15 cellular contexts compared by ENCODE assay signal in the genomic region with DNA sequence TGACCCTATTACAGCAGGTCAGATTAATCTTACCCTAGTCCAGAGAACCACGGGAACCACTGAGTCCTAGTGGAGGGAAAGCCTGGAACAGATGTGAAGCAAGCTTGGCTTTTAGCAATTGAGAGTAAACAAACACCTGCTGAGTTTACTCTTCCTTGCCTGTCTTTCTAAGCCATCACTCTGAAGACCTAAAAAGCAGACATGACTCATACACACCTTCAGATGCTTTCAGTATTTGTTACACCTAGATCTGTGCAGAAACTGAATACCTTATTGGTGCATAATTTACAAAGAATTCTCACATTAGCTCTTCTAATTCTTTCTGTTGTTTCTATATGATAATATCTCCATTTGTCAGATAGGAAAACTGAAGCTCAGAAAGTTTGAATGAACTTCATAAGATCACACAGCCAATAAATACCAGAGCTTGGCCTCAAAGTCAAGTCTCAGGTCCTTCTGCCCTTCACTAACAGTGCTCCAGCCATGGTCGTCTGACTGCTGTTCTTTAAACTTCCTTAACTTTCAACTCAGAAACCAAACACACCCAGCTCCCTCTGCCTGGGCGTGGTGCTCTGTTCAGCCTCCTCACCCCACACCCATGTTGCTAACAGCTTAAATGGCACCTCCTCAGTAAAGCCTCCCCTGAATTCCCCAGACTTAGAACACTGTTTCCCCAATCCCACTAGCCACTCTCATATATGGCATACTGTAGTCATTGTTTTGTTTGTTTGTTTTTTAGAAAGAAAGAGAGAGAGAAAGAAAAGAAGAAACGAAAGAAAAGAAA. TPM values are rescaled to one million over a fixed set of nuclear protein-coding genes. Genes with fewer than 3 reads are reported as not detected.
A peak's percentile ranks its signal among the peaks of the same experiment; 100 is the strongest.
DNase-seq lines count a peak whose midpoint lies in the region; ATAC-seq, FAIRE-seq and TF ChIP-seq lines count a peak whose summit lies in the region.
"Had no signal": no experiment of that assay in that cellular context is flagged by ENCODE, and none has a peak within 500 bp of the region (broad histone marks: within the 10 kb centered on the region; RNA-seq: fewer than 3 reads in every experiment).

No MANE protein-coding gene starts in this region.

- H3K27me3 Mint-ChIP-seq in activated naive CD4-positive, alpha-beta T cell treated with anti-CD3 and anti-CD28 coated beads, Interleukin-2, amount 10 ng/mL, durations not matched to agents 7 days and 5 days = peaks cover 5% of the 10 kb centered on the region
- H3K27me3 Mint-ChIP-seq in T-helper 17 cell = no peaks in the 10 kb centered on the region
- H3K27me3 Mint-ChIP-seq in stimulated activated naive CD8-positive, alpha-beta T cell treated with anti-CD3 and anti-CD28 coated beads, Interleukin-15, amount 100 ng/mL, for 72 hours = no peaks in the 10 kb centered on the region

- no peak overlapping the region for H3K4me3 ChIP-seq in K562
- H3K4me3 ChIP-seq in WERI-Rb-1 (ENCODE audit: low read depth, low read length) = no peak overlapping the region
- H3K4me3 ChIP-seq in OCI-LY7 (ENCODE audit: low read depth, low read length, poor library complexity, severe bottlenecking) = no peak overlapping the region
- H3K4me3 ChIP-seq: heart right ventricle, spleen had no signal

- CTCF ChIA-PET in activated naive CD4-positive, alpha-beta T cell treated with anti-CD3 and anti-CD28 coated beads, Interleukin-2, amount 10 ng/mL, durations not matched to agents 7 days and 5 days (lab: Charles Lee) = interaction anchor here (1.1 to 5.5 kb wide), 5 partner anchors 8 to 19 kb away, joined by 3 to 47 read pairs (median 9); a partner anchor contains a TSS
- CTCF ChIA-PET in K562 (lab: Yijun Ruan, JAX; ENCODE audit: low intra/inter-chr PET ratio) = no interaction called here
- CTCF ChIA-PET in OCI-LY7 (lab: Charles Lee; ENCODE audit: unreplicated experiment) = interaction anchor here (0.8 kb wide), 1 partner anchor 12 kb away, joined by 3 read pairs; no protein-coding TSS in a partner anchor

- intact Hi-C loops in K562 (cut with micrococcal nuclease) = loop anchor here (10.0 kb wide), 1 partner anchor 183 kb away; a partner anchor contains a TSS
- intact Hi-C loops in OCI-LY7 (cut with micrococcal nuclease; ENCODE audit: unreplicated experiment) = no loop called here

- H3K27ac ChIP-seq in K562 (ENCODE audit: extremely low read depth, low read depth, low read length) = no peak overlapping the region
- H3K27ac ChIP-seq in WERI-Rb-1 = no peak overlapping the region
- no peak overlapping the region for H3K27ac ChIP-seq in OCI-LY7 (ENCODE audit: low read depth, low read length, poor library complexity, severe bottlenecking)
- H3K27ac ChIP-seq: heart right ventricle, neutrophil had no signal

- TF ChIP-seq POLR2A in K562 (conservative IDR thresholded peaks at IDR 0.05) = no peak

- H3K79me2 ChIP-seq in K562 (ENCODE audit: control insufficient read depth, insufficient read depth, low read length) (no peaks in the 10 kb centered on the region), OCI-LY7 (ENCODE audit: insufficient read depth, low read depth, low read length) (no peaks in the 10 kb centered on the region)

- H3K36me3 ChIP-seq in K562 (ENCODE audit: control insufficient read depth, insufficient read depth, low read length) (no peaks in the 10 kb centered on the region), WERI-Rb-1 (no peaks in the 10 kb centered on the region), OCI-LY7 (ENCODE audit: insufficient read depth, low read length) (no peaks in the 10 kb centered on the region)
- H3K36me3 ChIP-seq: heart right ventricle, neutrophil, spleen had no signal

- H3K4me1 ChIP-seq in K562 (replicated peaks in 1 of 2; ENCODE audit: control insufficient read depth in 2 of 2, insufficient read depth in 2 of 2, low read length in 2 of 2) = peaks cover 8 to 10% of the 10 kb centered on the region in 2 experiments; a peak in 4 of 5 replicates
- H3K4me1 ChIP-seq in OCI-LY7 (ENCODE audit: insufficient read depth, low read length, poor library complexity, severe bottlenecking) = no peaks in the 10 kb centered on the region

- peaks cover 31% of the 10 kb centered on the region for H3K4me1 Mint-ChIP-seq in activated naive CD4-positive, alpha-beta T cell treated with anti-CD3 and anti-CD28 coated beads, Interleukin-2, amount 10 ng/mL, durations not matched to agents 7 days and 5 days
- peaks cover 13% of the 10 kb centered on the region for H3K4me1 Mint-ChIP-seq in T-helper 17 cell
- peaks cover 12% of the 10 kb centered on the region for H3K4me1 Mint-ChIP-seq in stimulated activated naive CD8-positive, alpha-beta T cell treated with anti-CD3 and anti-CD28 coated beads, Interleukin-15, amount 100 ng/mL, for 72 hours

- H2AFZ ChIP-seq in K562 (ENCODE audit: low read depth, low read length) (peak overlapping the region; percentile 83), OCI-LY7 (ENCODE audit: low read length) (no peak overlapping the region)

- H4K20me1 ChIP-seq in K562 (replicated peaks; ENCODE audit: control insufficient read depth, insufficient read depth, low read length) (no peaks in the 10 kb centered on the region), OCI-LY7 (ENCODE audit: insufficient read depth, low read length) (no peaks in the 10 kb centered on the region)

- DNase-seq in activated naive CD4-positive, alpha-beta T cell treated with anti-CD3 and anti-CD28 coated beads, Interleukin-2, amount 10 ng/mL, durations not matched to agents 7 days and 5 days = peak; percentile 71
- DNase-seq in activated naive CD4-positive, alpha-beta T cell treated with Interleukin-2 at 50 U/mL for 16 hours = no peak
- DNase-seq in T-helper 17 cell (no peak), K562 (ENCODE audit: extremely low read depth in 1 of 4, low spot score in 3 of 4) (peak in 3 of 4 experiments; percentile 26 to 71 (median 56)), WERI-Rb-1 (no peak), NCI-H187 treated with DMSO at 0.1 percent for 48 hours (lab: John Stamatoyannopoulos, UW) (no peak), OCI-LY7 (ENCODE audit: low spot score) (no peak)
- no peak for DNase-seq in stimulated activated naive CD8-positive, alpha-beta T cell treated with anti-CD3 and anti-CD28 coated beads, Interleukin-15, amount 100 ng/mL, for 72 hours
- DNase-seq: heart right ventricle, NCI-H510A treated with DMSO at 0.1 percent for 48 hours, spleen had no signal

- no peak for TF ChIP-seq RAD21 in K562 (CRISPR knock-in tag; conservative IDR thresholded peaks at IDR 0.05 in 1 of 2, IDR thresholded peaks at IDR 0.05 in 1 of 2)

- peak; percentile 67 for FAIRE-seq in K562 (lab: Jason Lieb, UNC)
- FAIRE-seq: endometrium, G401.6 had no signal

- H3K36me3 Mint-ChIP-seq in activated naive CD4-positive, alpha-beta T cell treated with anti-CD3 and anti-CD28 coated beads, Interleukin-2, amount 10 ng/mL, durations not matched to agents 7 days and 5 days = peaks cover 2% of the 10 kb centered on the region
- H3K36me3 Mint-ChIP-seq in T-helper 17 cell (ENCODE audit: low read depth) = no peaks in the 10 kb centered on the region

- WGBS in K562 (ENCODE audit: insufficient coverage, low coverage, missing lambda C conversion rate) = 3% methylated on average over 3 of the region's 4 CpGs

- no peaks in the 10 kb centered on the region for H3K9me3 Mint-ChIP-seq in activated naive CD4-positive, alpha-beta T cell treated with anti-CD3 and anti-CD28 coated beads, Interleukin-2, amount 10 ng/mL, durations not matched to agents 7 days and 5 days
- H3K9me3 Mint-ChIP-seq in stimulated activated naive CD8-positive, alpha-beta T cell treated with anti-CD3 and anti-CD28 coated beads, Interleukin-15, amount 100 ng/mL, for 72 hours = no peaks in the 10 kb centered on the region

- TF ChIP-seq CTCF in K562 (IDR thresholded peaks at IDR 0.05 in 2 of 3, conservative IDR thresholded peaks at IDR 0.05 in 1 of 3; ENCODE audit: insufficient read depth in 2 of 3, low read depth in 1 of 3, low read length in 3 of 3) = no peak
- TF ChIP-seq CTCF in WERI-Rb-1 (IDR thresholded peaks at IDR 0.05; ENCODE audit: low read depth, low read length) = no peak
- TF ChIP-seq CTCF in OCI-LY7 (conservative IDR thresholded peaks at IDR 0.05; ENCODE audit: low read length) = no peak

- H3K9me1 ChIP-seq in K562 (ENCODE audit: control insufficient read depth, insufficient read depth, low read length) = no peaks in the 10 kb centered on the region

- no peak for TF ChIP-seq EP300 in K562 (IDR thresholded peaks at IDR 0.05; ENCODE audit: low read length)

- BruUV-seq in K562 (replicated peaks; lab: Mats Ljungman, UMichigan) (no TSS peak), OCI-LY7 (replicated peaks; lab: Mats Ljungman, UMichigan) (no TSS peak)

- peak overlapping the region; percentile 57 for H3K4me3 Mint-ChIP-seq in activated naive CD4-positive, alpha-beta T cell treated with anti-CD3 and anti-CD28 coated beads, Interleukin-2, amount 10 ng/mL, durations not matched to agents 7 days and 5 days
- peak overlapping the region; percentile 82 for H3K4me3 Mint-ChIP-seq in T-helper 17 cell
- peak overlapping the region; percentile 3 to 24 for H3K4me3 Mint-ChIP-seq in stimulated activated naive CD8-positive, alpha-beta T cell treated with anti-CD3 and anti-CD28 coated beads, Interleukin-15, amount 100 ng/mL, for 72 hours

- ATAC-seq in T-helper 17 cell (peak; percentile 87), K562 (peak; percentile 95)
- peak; percentile 68 for ATAC-seq in stimulated activated naive CD8-positive, alpha-beta T cell treated with anti-CD3 and anti-CD28 coated beads, Interleukin-15, amount 100 ng/mL, for 72 hours

- no peaks in the 10 kb centered on the region for H3K9me3 ChIP-seq in T-helper 17 cell (ENCODE audit: control insufficient read depth, low read length, poor library complexity, severe bottlenecking)
- H3K9me3 ChIP-seq in K562 (replicated peaks; ENCODE audit: control insufficient read depth, insufficient read depth, low read depth, low read length) = no peaks in the 10 kb centered on the region
- H3K9me3 ChIP-seq in WERI-Rb-1 (ENCODE audit: severe bottlenecking) = peaks cover 4% of the 10 kb centered on the region
- no peaks in the 10 kb centered on the region for H3K9me3 ChIP-seq in OCI-LY7 (ENCODE audit: low read length)
- H3K9me3 ChIP-seq: heart right ventricle, neutrophil, spleen had no signal

- peak overlapping the region; percentile 95 for H3K27ac Mint-ChIP-seq in activated naive CD4-positive, alpha-beta T cell treated with anti-CD3 and anti-CD28 coated beads, Interleukin-2, amount 10 ng/mL, durations not matched to agents 7 days and 5 days
- H3K27ac Mint-ChIP-seq in T-helper 17 cell = peak overlapping the region; percentile 85
- H3K27ac Mint-ChIP-seq in stimulated activated naive CD8-positive, alpha-beta T cell treated with anti-CD3 and anti-CD28 coated beads, Interleukin-15, amount 100 ng/mL, for 72 hours = peak overlapping the region; percentile 38 to 44

- H3K4me2 ChIP-seq in K562 (ENCODE audit: insufficient read depth, low read length) = peak overlapping the region; percentile 35
- H3K4me2 ChIP-seq in OCI-LY7 (ENCODE audit: low read length) = no peak overlapping the region

- in situ Hi-C loops in K562 (cut with MboI) = no loop called here

- POLR2A ChIA-PET in K562 (lab: Yijun Ruan, JAX) = interaction anchor here (0.6 to 3.6 kb wide), 7 partner anchors 8 to 1108 kb away, joined by 3 to 15 read pairs (median 7); a partner anchor contains a TSS
- POLR2A ChIA-PET in OCI-LY7 (lab: Charles Lee) = interaction anchor here (0.7 to 0.8 kb wide), 2 partner anchors 9 to 766 kb away, joined by 3 to 4 read pairs; no protein-coding TSS in a partner anchor

- no peaks in the 10 kb centered on the region for H3K27me3 ChIP-seq in K562 (ENCODE audit: control insufficient read depth in 2 of 2, insufficient read depth in 2 of 2, low read length in 2 of 2)
- H3K27me3 ChIP-seq in WERI-Rb-1 (ENCODE audit: insufficient read depth, low read depth, severe bottlenecking) = no peaks in the 10 kb centered on the region
- H3K27me3 ChIP-seq: heart right ventricle, spleen had no signal

- H3K9ac ChIP-seq in K562 (ENCODE audit: insufficient read depth in 1 of 2, low read depth in 2 of 2, low read length in 2 of 2) = peak overlapping the region; percentile 17 to 77; a peak in 1 of 4 replicates

- no peaks in the 10 kb centered on the region for H3K9me2 ChIP-seq in OCI-LY7 (ENCODE audit: insufficient read depth, low read length)

RNA-seq across cellular contexts. Expression of a gene that starts 8.6 kb away (rescaled TPM):
- total RNA-seq in T-helper 17 cell (100 to 1,000 TPM; 101 to 139 TPM), K562 (2014; rRNA removed) (8.4 and 13.8 TPM in 2 replicates), K562 (2014; rRNA removed; fragmentation: Illumina TruSeq; extraction: Trizol) (13.8 and 18.0 TPM in 2 replicates), K562 (2015; rRNA removed; fragmentation: Illumina TruSeq; extraction: Trizol) (20.8 and 24.1 TPM in 2 replicates), K562 (2021) (32.0 and 43.6 TPM in 2 replicates), OCI-LY7 (2022) (33.6 and 37.1 TPM in 2 replicates)
- 315 and 347 TPM in 2 replicates for total RNA-seq in K562 (2011; cell fraction: chromatin; rRNA removed; ENCODE audit: low replicate concordance)
- total RNA-seq in K562 (2011; cell fraction: nucleolus; rRNA removed) = 122 and 127 TPM in 2 replicates
- total RNA-seq in K562 (2011; cell fraction: nucleoplasm; rRNA removed) = 213 and 355 TPM in 2 replicates
- polyA plus RNA-seq in K562 (2011; rRNA removed) (32.0 and 38.1 TPM in 2 replicates), K562 (2014; fragmentation: Illumina TruSeq; extraction: Trizol) (30.7 and 39.5 TPM in 2 replicates), K562 (2014; fragmentation: Nextera tagmentation; extraction: Ambion mirVana) (1 to 10 TPM; 2.2 to 2.4 TPM), K562 (2014; rRNA removed) (42.1 and 48.3 TPM in 2 replicates)
- polyA plus RNA-seq in K562 (2011; cell fraction: cytosol; rRNA removed) = 26.4 and 34.1 TPM in 2 replicates
- polyA plus RNA-seq in K562 (2011; cell fraction: nucleus; rRNA removed) = 333 and 428 TPM in 2 replicates
- 38.3 and 56.3 TPM in 2 replicates for polyA plus RNA-seq in K562 (2012)
- 28.2 and 30.1 TPM in 2 replicates for polyA minus RNA-seq in K562 (2011; rRNA and poly(A)+ RNA removed)
- 8.6 and 13.7 TPM in 2 replicates for polyA minus RNA-seq in K562 (2011; cell fraction: cytosol; rRNA and poly(A)+ RNA removed)
- 61.4 and 72.4 TPM in 2 replicates for polyA minus RNA-seq in K562 (2011; cell fraction: nucleus; rRNA and poly(A)+ RNA removed)
- total RNA-seq in OCI-LY7 (2014; rRNA removed; shearing (Covaris generic)) = 12.9 and 21.6 TPM in 2 replicates

RNA-seq across cellular contexts. Expression of a gene that starts 15.3 kb away (rescaled TPM):
- total RNA-seq in T-helper 17 cell = not detected
- 0.48 TPM in 1 of 2 replicates, not detected in the other for total RNA-seq in K562 (2011; cell fraction: chromatin; rRNA removed; ENCODE audit: low replicate concordance)
- not detected in 2 replicates for total RNA-seq in K562 (2011; cell fraction: nucleolus; rRNA removed)
- total RNA-seq in K562 (2011; cell fraction: nucleoplasm; rRNA removed) = 0.15 TPM in 1 of 2 replicates, not detected in the other
- not detected in 2 replicates for total RNA-seq in K562 (2014; rRNA removed)
- not detected in 2 replicates for total RNA-seq in K562 (2014; rRNA removed; fragmentation: Illumina TruSeq; extraction: Trizol)
- total RNA-seq in K562 (2015; rRNA removed; fragmentation: Illumina TruSeq; extraction: Trizol) = not detected in 2 replicates
- total RNA-seq in K562 (2021) = not detected in 2 replicates
- not detected in 2 replicates for polyA plus RNA-seq in K562 (2011; rRNA removed)
- polyA plus RNA-seq in K562 (2011; cell fraction: cytosol; rRNA removed) = not detected in 2 replicates
- not detected in 2 replicates for polyA plus RNA-seq in K562 (2011; cell fraction: nucleus; rRNA removed)
- polyA plus RNA-seq in K562 (2012) = not detected in 2 replicates
- not detected in 2 replicates for polyA plus RNA-seq in K562 (2014; fragmentation: Illumina TruSeq; extraction: Trizol)
- polyA plus RNA-seq in K562 (2014; fragmentation: Nextera tagmentation; extraction: Ambion mirVana) = not detected
- not detected in 2 replicates for polyA plus RNA-seq in K562 (2014; rRNA removed)
- not detected in 2 replicates for polyA minus RNA-seq in K562 (2011; rRNA and poly(A)+ RNA removed)
- not detected in 2 replicates for polyA minus RNA-seq in K562 (2011; cell fraction: cytosol; rRNA and poly(A)+ RNA removed)
- polyA minus RNA-seq in K562 (2011; cell fraction: nucleus; rRNA and poly(A)+ RNA removed) = not detected in 2 replicates
- not detected in 2 replicates for total RNA-seq in OCI-LY7 (2014; rRNA removed; shearing (Covaris generic))
- total RNA-seq in OCI-LY7 (2022) = not detected in 2 replicates
- total RNA-seq: liver, spleen had no signal
- polyA plus RNA-seq: liver, spleen had no signal

RNA-seq across cellular contexts. Expression of a gene that starts 39.3 kb away (rescaled TPM):
- total RNA-seq in T-helper 17 cell = 1 to 10 TPM in 1 of 2 donors, not detected in 1; 3.1 TPM
- 0.14 TPM in 1 of 2 replicates, not detected in the other for total RNA-seq in K562 (2011; cell fraction: chromatin; rRNA removed; ENCODE audit: low replicate concordance)
- total RNA-seq in K562 (2011; cell fraction: nucleolus; rRNA removed) = not detected in 2 replicates
- not detected in 2 replicates for total RNA-seq in K562 (2011; cell fraction: nucleoplasm; rRNA removed)
- 0.20 and 0.23 TPM in 2 replicates for total RNA-seq in K562 (2014; rRNA removed)
- 0.13 and 0.22 TPM in 2 replicates for total RNA-seq in K562 (2014; rRNA removed; fragmentation: Illumina TruSeq; extraction: Trizol)
- 0.07 TPM in 1 of 2 replicates, not detected in the other for total RNA-seq in K562 (2015; rRNA removed; fragmentation: Illumina TruSeq; extraction: Trizol)
- total RNA-seq in K562 (2021) = 0.13 TPM in 2 replicates
- 0.04 TPM in 1 of 2 replicates, not detected in the other for polyA plus RNA-seq in K562 (2011; rRNA removed)
- not detected in 2 replicates for polyA plus RNA-seq in K562 (2011; cell fraction: cytosol; rRNA removed)
- polyA plus RNA-seq in K562 (2011; cell fraction: nucleus; rRNA removed) = not detected in 2 replicates
- polyA plus RNA-seq in K562 (2012) = 0.05 and 0.15 TPM in 2 replicates
- 0.10 and 0.28 TPM in 2 replicates for polyA plus RNA-seq in K562 (2014; fragmentation: Illumina TruSeq; extraction: Trizol)
- polyA plus RNA-seq in K562 (2014; fragmentation: Nextera tagmentation; extraction: Ambion mirVana) = under 1 TPM; 0.07 to 0.11 TPM
- 0.09 and 0.28 TPM in 2 replicates for polyA plus RNA-seq in K562 (2014; rRNA removed)
- not detected in 2 replicates for polyA minus RNA-seq in K562 (2011; rRNA and poly(A)+ RNA removed)
- not detected in 2 replicates for polyA minus RNA-seq in K562 (2011; cell fraction: cytosol; rRNA and poly(A)+ RNA removed)
- polyA minus RNA-seq in K562 (2011; cell fraction: nucleus; rRNA and poly(A)+ RNA removed) = not detected in 2 replicates
- not detected in 2 replicates for total RNA-seq in OCI-LY7 (2014; rRNA removed; shearing (Covaris generic))
- total RNA-seq in OCI-LY7 (2022) = not detected in 2 replicates
- total RNA-seq: liver had no signal
- polyA plus RNA-seq: liver had no signal

RNA-seq across cellular contexts. Expression of a gene that starts 56.7 kb away (rescaled TPM):
- not detected for total RNA-seq in T-helper 17 cell
- not detected in 2 replicates for total RNA-seq in K562 (2011; cell fraction: chromatin; rRNA removed; ENCODE audit: low replicate concordance)
- total RNA-seq in K562 (2011; cell fraction: nucleolus; rRNA removed) = not detected in 2 replicates
- not detected in 2 replicates for total RNA-seq in K562 (2011; cell fraction: nucleoplasm; rRNA removed)
- total RNA-seq in K562 (2014; rRNA removed) = not detected in 2 replicates
- not detected in 2 replicates for total RNA-seq in K562 (2014; rRNA removed; fragmentation: Illumina TruSeq; extraction: Trizol)
- total RNA-seq in K562 (2015; rRNA removed; fragmentation: Illumina TruSeq; extraction: Trizol) = not detected in 2 replicates
- not detected in 2 replicates for total RNA-seq in K562 (2021)
- polyA plus RNA-seq in K562 (2011; rRNA removed) = not detected in 2 replicates
- not detected in 2 replicates for polyA plus RNA-seq in K562 (2011; cell fraction: cytosol; rRNA removed)
- not detected in 2 replicates for polyA plus RNA-seq in K562 (2011; cell fraction: nucleus; rRNA removed)
- 0.07 and 0.08 TPM in 2 replicates for polyA plus RNA-seq in K562 (2012)
- not detected in 2 replicates for polyA plus RNA-seq in K562 (2014; fragmentation: Illumina TruSeq; extraction: Trizol)
- polyA plus RNA-seq in K562 (2014; fragmentation: Nextera tagmentation; extraction: Ambion mirVana) = not detected
- not detected in 2 replicates for polyA plus RNA-seq in K562 (2014; rRNA removed)
- not detected in 2 replicates for polyA minus RNA-seq in K562 (2011; rRNA and poly(A)+ RNA removed)
- polyA minus RNA-seq in K562 (2011; cell fraction: cytosol; rRNA and poly(A)+ RNA removed) = not detected in 2 replicates
- not detected in 2 replicates for polyA minus RNA-seq in K562 (2011; cell fraction: nucleus; rRNA and poly(A)+ RNA removed)
- not detected in 2 replicates for total RNA-seq in OCI-LY7 (2014; rRNA removed; shearing (Covaris generic))
- total RNA-seq in OCI-LY7 (2022) = not detected in 2 replicates
- total RNA-seq: heart right ventricle, liver, spleen had no signal
- polyA plus RNA-seq: heart right ventricle, liver, spleen had no signal

Comparison
In these comparisons a context has a peak if more than half of its experiments do, and no peak if none do; other contexts are left out.
1. DNase-seq: peak in activated naive CD4-positive, alpha-beta T cell treated with anti-CD3 and anti-CD28 coated beads, Interleukin-2, amount 10 ng/mL, durations not matched to agents 7 days and 5 days (single experiment) and K562 (3 of 4); none in activated naive CD4-positive, alpha-beta T cell treated with Interleukin-2 at 50 U/mL for 16 hours (single experiment), T-helper 17 cell (0 of 3), stimulated activated naive CD8-positive, alpha-beta T cell treated with anti-CD3 and anti-CD28 coated beads, Interleukin-15, amount 100 ng/mL, for 72 hours (0 of 2), WERI-Rb-1 (single experiment), NCI-H187 treated with DMSO at 0.1 percent for 48 hours (single experiment) and OCI-LY7 (single experiment).
2. H3K27ac Mint-ChIP-seq: peak in every context shown above with its lines; median percentile 95 in activated naive CD4-positive, alpha-beta T cell treated with anti-CD3 and anti-CD28 coated beads, Interleukin-2, amount 10 ng/mL, durations not matched to agents 7 days and 5 days; 85 in T-helper 17 cell; 41 in stimulated activated naive CD8-positive, alpha-beta T cell treated with anti-CD3 and anti-CD28 coated beads, Interleukin-15, amount 100 ng/mL, for 72 hours.
3. H3K4me3 Mint-ChIP-seq: peak in every context shown above with its lines; median percentile 82 in T-helper 17 cell; 57 in activated naive CD4-positive, alpha-beta T cell treated with anti-CD3 and anti-CD28 coated beads, Interleukin-2, amount 10 ng/mL, durations not matched to agents 7 days and 5 days; 14 in stimulated activated naive CD8-positive, alpha-beta T cell treated with anti-CD3 and anti-CD28 coated beads, Interleukin-15, amount 100 ng/mL, for 72 hours.
4. Peak in every context shown above with its lines, with median percentiles within 50 percentile points of each other: ATAC-seq.